8 cellular contexts compared by ENCODE assay signal in genomic region chr22:38754247-38755154, GRCh38. TPM values are rescaled to one million over a fixed set of nuclear protein-coding genes. Genes with fewer than 3 reads are reported as not detected.
A peak's percentile ranks its signal among the peaks of the same experiment; 100 is the strongest.
DNase-seq lines count a peak whose midpoint lies in the region; ATAC-seq and TF ChIP-seq lines count a peak whose summit lies in the region.

No MANE protein-coding gene starts in this region.

- DNase-seq in stimulated activated CD4-positive, alpha-beta T cell treated with anti-CD3 and anti-CD28 coated beads, Interleukin-15, amount 100 ng/mL, for 24 hours, result peak; percentile 69
- DNase-seq in stimulated activated CD4-positive, alpha-beta T cell treated with anti-CD3 and anti-CD28 coated beads, Interleukin-2, amount 100 ng/mL, for 48 hours, result no peak
- DNase-seq in NCI-H748 (lab: John Stamatoyannopoulos, UW; ENCODE audit: unreplicated experiment), result peak; percentile 54
- DNase-seq in heart left ventricle, result peak in 4 of 5 donors; percentile 50 to 65 (median 55)
- DNase-seq in osteoblast (ENCODE audit: insufficient read length, low spot score, missing footprints), result peak; percentile 92
- no peak for DNase-seq in GM19238 (ENCODE audit: insufficient read length, low spot score)

- TF ChIP-seq CTCF in heart left ventricle (IDR thresholded peaks at IDR 0.05) (no peak), osteoblast (IDR thresholded peaks at IDR 0.05; ENCODE audit: extremely low read depth, low read depth, low read length) (no peak)

- 5 to 15% (median 6%) methylated on average over 18 to 19 of the region's 19 CpGs for WGBS in adipose tissue, 3 donors
- 11 to 14% (median 12%) methylated on average over 19 of the region's 19 CpGs for WGBS in heart left ventricle, 4 donors

- intact Hi-C loops in heart left ventricle (cut with DNase I), result loop anchor here in 3 of 10 donors (5.0 kb wide), 2 partner anchors 37 to 47 kb away; partner anchors contain the start of gene GTPBP1 (in 2 of the 3)

- H3K4me2 ChIP-seq in osteoblast (ENCODE audit: insufficient read depth, low read length), result peak overlapping the region; percentile 95

- no peaks in the 10 kb centered on the region for H4K20me1 ChIP-seq in osteoblast (ENCODE audit: insufficient read depth, low read length)

- no peaks in the 10 kb centered on the region for H3K9me3 ChIP-seq in heart left ventricle
- H3K9me3 ChIP-seq in osteoblast (ENCODE audit: low read depth, low read length), result no peaks in the 10 kb centered on the region

- H3K36me3 ChIP-seq in heart left ventricle (peaks cover 0 to 42% (median 35%) of the 10 kb centered on the region in 9 donors), osteoblast (ENCODE audit: insufficient read depth, low read length) (peaks cover 34% of the 10 kb centered on the region)

- H3K27ac ChIP-seq in adipose tissue (ENCODE audit: low read depth, low read length), result peak overlapping the region; percentile 60
- H3K27ac ChIP-seq in heart left ventricle, result peak overlapping the region; percentile 92 to 99 (median 97)
- H3K27ac ChIP-seq in osteoblast (ENCODE audit: low read depth, low read length), result peak overlapping the region; percentile 92

- H3K4me3 ChIP-seq in heart left ventricle (peak overlapping the region; percentile 34 to 92 (median 72)), osteoblast (ENCODE audit: insufficient read depth, low read length) (peak overlapping the region; percentile 81)

- peak overlapping the region; percentile 81 for H2AFZ ChIP-seq in osteoblast (ENCODE audit: low read length)

- peak; percentile 1 to 36 (median 23) for ATAC-seq in heart left ventricle
- no peak for ATAC-seq in GM19397 (IDR thresholded peaks at IDR 0.05; ENCODE audit: unreplicated experiment)

- TF ChIP-seq POLR2A in heart left ventricle (IDR thresholded peaks at IDR 0.05), result no peak

- H3K27me3 ChIP-seq in heart left ventricle, result no peaks in the 10 kb centered on the region
- no peaks in the 10 kb centered on the region for H3K27me3 ChIP-seq in osteoblast (ENCODE audit: insufficient read depth, low read length)

- H3K4me1 ChIP-seq in heart left ventricle (peaks cover 0 to 65% (median 27%) of the 10 kb centered on the region in 12 donors), osteoblast (ENCODE audit: insufficient read depth, low read length) (peaks cover 19% of the 10 kb centered on the region)

- peaks cover 30% of the 10 kb centered on the region for H3K79me2 ChIP-seq in osteoblast (ENCODE audit: insufficient read depth, low read length)

RNA-seq across cellular contexts. Expression of gene SUN2, which starts 1.3 kb away (rescaled TPM):
- polyA plus RNA-seq in adipose tissue, result 100 to 1,000 TPM in 1 of 3 donors, 10 to 100 TPM in 2; 76.8 to 218 (median 76.9) TPM
- 100 to 1,000 TPM in 6 of 9 donors, 10 to 100 TPM in 3; 75.2 to 405 (median 125) TPM for total RNA-seq in heart left ventricle
- 100 to 1,000 TPM in 1 of 2 donors, 10 to 100 TPM in 1; 41.3 to 203 TPM for polyA plus RNA-seq in heart left ventricle
- 95.2 and 105 TPM in 2 replicates for total RNA-seq in osteoblast

RNA-seq across cellular contexts. Expression of gene DNAL4, which starts 39.4 kb away (rescaled TPM):
- polyA plus RNA-seq in adipose tissue, result 10 to 100 TPM; 11.6 to 16.0 (median 14.2) TPM
- total RNA-seq in heart left ventricle, result 10 to 100 TPM in 5 of 9 donors, 1 to 10 TPM in 4; 8.2 to 16.4 (median 10.4) TPM
- 10 to 100 TPM in 1 of 2 donors, 1 to 10 TPM in 1; 7.9 to 14.9 TPM for polyA plus RNA-seq in heart left ventricle
- 15.9 and 17.0 TPM in 2 replicates for total RNA-seq in osteoblast

RNA-seq across cellular contexts. Expression of gene GTPBP1, which starts 48.8 kb away (rescaled TPM):
- polyA plus RNA-seq in adipose tissue (10 to 100 TPM; 13.2 to 20.9 (median 13.9) TPM), heart left ventricle (10 to 100 TPM; 15.6 to 21.6 TPM)
- total RNA-seq in heart left ventricle (10 to 100 TPM; 23.7 to 45.3 (median 28.1) TPM), osteoblast (28.3 and 34.7 TPM in 2 replicates)

RNA-seq across cellular contexts. Expression of gene JOSD1, which starts 53.8 kb away (rescaled TPM):
- polyA plus RNA-seq in adipose tissue, result 10 to 100 TPM; 22.5 to 37.8 (median 34.1) TPM
- 10 to 100 TPM; 14.7 to 34.0 (median 22.8) TPM for total RNA-seq in heart left ventricle
- 10 to 100 TPM in 1 of 2 donors, 1 to 10 TPM in 1; 7.8 to 33.9 TPM for polyA plus RNA-seq in heart left ventricle
- 82.2 and 86.1 TPM in 2 replicates for total RNA-seq in osteoblast

Comparison
In these comparisons a context has a peak if more than half of its experiments do, and no peak if none do; other contexts are left out.
1. DNase-seq: peak in stimulated activated CD4-positive, alpha-beta T cell treated with anti-CD3 and anti-CD28 coated beads, Interleukin-15, amount 100 ng/mL, for 24 hours (single experiment), NCI-H748 (single experiment), heart left ventricle (4 of 5) and osteoblast (single experiment); none in stimulated activated CD4-positive, alpha-beta T cell treated with anti-CD3 and anti-CD28 coated beads, Interleukin-2, amount 100 ng/mL, for 48 hours (0 of 2) and GM19238 (single experiment).
2. Peak in every context shown above with its lines, with median percentiles within 50 percentile points of each other: H3K27ac ChIP-seq.